ENCODE assay signal across 9 cellular contexts in genomic region chr1:205317311-205317917, GRCh38. TPM values are rescaled to one million over a fixed set of nuclear protein-coding genes. Genes with fewer than 3 reads are reported as not detected.
DNase-seq lines count a peak whose midpoint lies in the region; ATAC-seq, FAIRE-seq and TF ChIP-seq lines count a peak whose summit lies in the region.
"Had no signal": no experiment of that assay in that cellular context is flagged by ENCODE, and none has a peak within 500 bp of the region (broad histone marks: within the 10 kb centered on the region; RNA-seq: fewer than 3 reads in every experiment).

No MANE protein-coding gene starts in this region.

- peak; percentile 62 for ATAC-seq in Right ventricle myocardium superior (ENCODE audit: poor library complexity)
- peak; percentile 81 to 89 (median 84) for ATAC-seq in psoas muscle
- no peak for ATAC-seq in HG02798 (IDR thresholded peaks at IDR 0.05; ENCODE audit: poor library complexity, unreplicated experiment)
- ATAC-seq in HG03025 (IDR thresholded peaks at IDR 0.05; ENCODE audit: low FRiP score, unreplicated experiment): no peak

- CTCF ChIA-PET in activated naive CD4-positive, alpha-beta T cell treated with anti-CD3 and anti-CD28 coated beads for 36 hours (lab: Charles Lee): interaction anchor here (0.7 to 23.5 kb wide), 8 partner anchors 8 to 761 kb away, joined by 3 to 948 read pairs (median 4); no protein-coding TSS in a partner anchor
- CTCF ChIA-PET in activated naive CD4-positive, alpha-beta T cell treated with anti-CD3 and anti-CD28 coated beads, Interleukin-2, amount 10 ng/mL, durations not matched to agents 7 days and 5 days (lab: Charles Lee): interaction anchor here (0.9 to 29.1 kb wide), 6 partner anchors 9 to 114 kb away, joined by 3 to 1108 read pairs (median 5); no protein-coding TSS in a partner anchor

- no peaks in the 10 kb centered on the region for H3K9me3 ChIP-seq in psoas muscle

- DNase-seq in activated naive CD4-positive, alpha-beta T cell treated with anti-CD3 and anti-CD28 coated beads for 36 hours: no peak
- DNase-seq in activated naive CD4-positive, alpha-beta T cell treated with anti-CD3 and anti-CD28 coated beads, Interleukin-2, amount 10 ng/mL, durations not matched to agents 7 days and 5 days: no peak
- DNase-seq in SHP77 treated with DMSO at 0.1 percent for 48 hours (lab: John Stamatoyannopoulos, UW): peak; percentile 83
- DNase-seq in Right ventricle myocardium superior: peak; percentile 87
- DNase-seq in psoas muscle: peak; percentile 82 to 94
- DNase-seq in HTR-8/SVneo (ENCODE audit: insufficient read length, low spot score): no peak

- no peaks in the 10 kb centered on the region for H3K36me3 ChIP-seq in psoas muscle (ENCODE audit: insufficient read depth in 1 of 2, low read depth in 1 of 2)

- FAIRE-seq in HTR-8/SVneo (lab: Jason Lieb, UNC): no peak
- FAIRE-seq: G401.6 had no signal

- peaks cover 12% of the 10 kb centered on the region for H3K36me3 Mint-ChIP-seq in activated naive CD4-positive, alpha-beta T cell treated with anti-CD3 and anti-CD28 coated beads for 36 hours (ENCODE audit: low read depth)
- H3K36me3 Mint-ChIP-seq in activated naive CD4-positive, alpha-beta T cell treated with anti-CD3 and anti-CD28 coated beads, Interleukin-2, amount 10 ng/mL, durations not matched to agents 7 days and 5 days: peaks cover 43% of the 10 kb centered on the region

- H3K9me3 Mint-ChIP-seq in activated naive CD4-positive, alpha-beta T cell treated with anti-CD3 and anti-CD28 coated beads for 36 hours: no peaks in the 10 kb centered on the region
- no peaks in the 10 kb centered on the region for H3K9me3 Mint-ChIP-seq in activated naive CD4-positive, alpha-beta T cell treated with anti-CD3 and anti-CD28 coated beads, Interleukin-2, amount 10 ng/mL, durations not matched to agents 7 days and 5 days

- H3K27me3 Mint-ChIP-seq in activated naive CD4-positive, alpha-beta T cell treated with anti-CD3 and anti-CD28 coated beads for 36 hours (ENCODE audit: low read depth): no peaks in the 10 kb centered on the region
- H3K27me3 Mint-ChIP-seq in activated naive CD4-positive, alpha-beta T cell treated with anti-CD3 and anti-CD28 coated beads, Interleukin-2, amount 10 ng/mL, durations not matched to agents 7 days and 5 days: no peaks in the 10 kb centered on the region

- H3K27me3 ChIP-seq in psoas muscle (ENCODE audit: insufficient read depth in 3 of 3, low read length in 2 of 3): no peaks in the 10 kb centered on the region

- peak overlapping the region; percentile 93 for H3K27ac Mint-ChIP-seq in activated naive CD4-positive, alpha-beta T cell treated with anti-CD3 and anti-CD28 coated beads for 36 hours
- no peak overlapping the region for H3K27ac Mint-ChIP-seq in activated naive CD4-positive, alpha-beta T cell treated with anti-CD3 and anti-CD28 coated beads, Interleukin-2, amount 10 ng/mL, durations not matched to agents 7 days and 5 days

- H3K27ac ChIP-seq in psoas muscle: peak overlapping the region; percentile 83

- peaks cover 60% of the 10 kb centered on the region for H3K4me1 ChIP-seq in psoas muscle

- no peak for TF ChIP-seq CTCF in psoas muscle (IDR thresholded peaks at IDR 0.05)

- peak overlapping the region; percentile 59 for H3K4me3 Mint-ChIP-seq in activated naive CD4-positive, alpha-beta T cell treated with anti-CD3 and anti-CD28 coated beads for 36 hours
- H3K4me3 Mint-ChIP-seq in activated naive CD4-positive, alpha-beta T cell treated with anti-CD3 and anti-CD28 coated beads, Interleukin-2, amount 10 ng/mL, durations not matched to agents 7 days and 5 days: no peak overlapping the region

- H3K4me1 Mint-ChIP-seq in activated naive CD4-positive, alpha-beta T cell treated with anti-CD3 and anti-CD28 coated beads for 36 hours (ENCODE audit: low read depth): peaks cover 71% of the 10 kb centered on the region
- peaks cover 83% of the 10 kb centered on the region for H3K4me1 Mint-ChIP-seq in activated naive CD4-positive, alpha-beta T cell treated with anti-CD3 and anti-CD28 coated beads, Interleukin-2, amount 10 ng/mL, durations not matched to agents 7 days and 5 days

- whole genome bisulfite sequencing in psoas muscle, 3 donors: 17 to 26% (median 25%) methylated on average over 7 of the region's 7 CpGs

- intact Hi-C loops in activated naive CD4-positive, alpha-beta T cell treated with anti-CD3 and anti-CD28 coated beads for 36 hours (cut with micrococcal nuclease): loop anchor here (5.0 to 10.0 kb wide), 3 partner anchors 457 to 1260 kb away; partner anchors contain the start of genes MDM4 and RAB29
- intact Hi-C loops in Right ventricle myocardium superior (cut with DNase I) (no loop called here), psoas muscle (cut with DNase I) (no loop called here)

- H3K4me3 ChIP-seq in psoas muscle: peak overlapping the region; percentile 48

RNA-seq across cellular contexts. Expression of gene NUAK2, which starts 4.1 kb away (rescaled TPM):
- 10 to 100 TPM; 11.2 to 12.2 TPM for total RNA-seq in activated naive CD4-positive, alpha-beta T cell treated with anti-CD3 and anti-CD28 coated beads for 36 hours
- 1.2 TPM for total RNA-seq in Right ventricle myocardium superior
- 1 to 10 TPM in 3 of 4 donors, under 1 TPM in 1; 0.55 to 1.3 (median 1.2) TPM for total RNA-seq in psoas muscle
- under 1 TPM; 0.20 to 0.48 (median 0.22) TPM for polyA plus RNA-seq in psoas muscle

RNA-seq across cellular contexts. Expression of gene KLHDC8A, which starts 39.3 kb away (rescaled TPM):
- total RNA-seq in activated naive CD4-positive, alpha-beta T cell treated with anti-CD3 and anti-CD28 coated beads for 36 hours: not detected
- total RNA-seq in Right ventricle myocardium superior: 0.24 TPM
- not detected for total RNA-seq in psoas muscle
- under 1 TPM; 0.01 to 0.24 (median 0.03) TPM for polyA plus RNA-seq in psoas muscle

Comparison
In these comparisons a context has a peak if more than half of its experiments do, and no peak if none do; other contexts are left out.
1. DNase-seq: peak in SHP77 treated with DMSO at 0.1 percent for 48 hours (single experiment), Right ventricle myocardium superior (single experiment) and psoas muscle (2 of 2); none in activated naive CD4-positive, alpha-beta T cell treated with anti-CD3 and anti-CD28 coated beads for 36 hours (single experiment), activated naive CD4-positive, alpha-beta T cell treated with anti-CD3 and anti-CD28 coated beads, Interleukin-2, amount 10 ng/mL, durations not matched to agents 7 days and 5 days (single experiment) and HTR-8/SVneo (single experiment).
2. ATAC-seq: peak in Right ventricle myocardium superior (single experiment) and psoas muscle (4 of 4); none in HG02798 (single experiment) and HG03025 (single experiment).